ENCODE assay signal across 8 cellular contexts in the genomic region with DNA sequence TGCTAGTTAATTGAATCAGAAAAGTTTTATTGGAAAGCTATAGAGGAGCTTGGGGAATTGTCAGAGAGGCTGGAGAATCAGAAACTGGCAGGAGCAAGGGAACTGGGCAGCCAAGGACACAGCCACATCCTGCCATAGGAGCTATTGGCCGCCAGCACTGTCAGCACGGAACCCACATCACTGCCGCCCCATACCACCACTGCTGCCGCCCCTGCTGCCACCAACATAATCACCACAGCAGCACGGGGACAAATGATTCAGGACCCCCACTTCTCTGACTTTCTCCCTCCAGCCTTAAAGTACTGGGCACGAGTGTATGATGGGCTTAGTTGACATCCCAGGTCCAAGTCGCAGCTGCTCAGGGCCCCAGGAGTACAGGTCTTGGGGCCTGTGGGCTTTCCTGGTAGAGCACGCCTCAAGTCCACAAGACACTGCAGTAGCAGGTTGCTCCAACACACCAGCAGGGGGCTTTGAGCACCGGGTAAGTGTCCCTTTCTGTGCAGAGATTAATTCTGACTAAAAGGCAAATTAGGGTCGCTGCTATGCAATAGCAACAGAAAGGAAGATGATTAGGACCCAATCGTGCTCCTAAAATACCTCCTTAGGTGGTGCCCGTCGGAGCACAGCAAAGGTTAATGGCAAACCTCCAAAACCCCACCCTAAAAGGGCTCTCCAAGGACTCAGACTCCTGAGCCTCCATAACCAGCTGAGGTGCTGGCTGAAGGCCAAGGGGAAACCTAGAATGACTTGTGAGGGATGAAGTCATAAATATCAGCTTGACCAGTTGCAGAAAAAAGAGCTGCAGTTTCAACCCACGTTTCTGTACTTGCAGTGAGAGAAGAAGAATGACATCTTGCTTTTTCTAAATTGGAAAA. TPM values are rescaled to one million over a fixed set of nuclear protein-coding genes. Genes with fewer than 3 reads are reported as not detected.
DNase-seq lines count a peak whose midpoint lies in the region; ATAC-seq and TF ChIP-seq lines count a peak whose summit lies in the region.

No MANE protein-coding gene starts in this region.

- ATAC-seq in GM21423 (IDR thresholded peaks at IDR 0.05; ENCODE audit: unreplicated experiment) (peak; percentile 79), HG03565 (IDR thresholded peaks at IDR 0.05; ENCODE audit: unreplicated experiment) (peak; percentile 84), Panc1 (peak; percentile 87), lung (ENCODE audit: insufficient read depth, low FRiP score) (peak; percentile 41)

- H3K36me3 ChIP-seq in Panc1 (ENCODE audit: control insufficient read depth, insufficient read depth, low read length): no peaks in the 10 kb centered on the region
- peaks cover 0 to 4% of the 10 kb centered on the region in 2 donors for H3K36me3 ChIP-seq in lung (ENCODE audit: control insufficient read depth in 2 of 2, insufficient read depth in 2 of 2, low read length in 2 of 2)
- H3K36me3 ChIP-seq in vagina: no peaks in the 10 kb centered on the region

- DNase-seq in NCI-H1417 (lab: John Stamatoyannopoulos, UW) (peak; percentile 27 to 82 (median 50)), NCI-H1417 treated with DMSO at 0.1 percent for 48 hours (lab: John Stamatoyannopoulos, UW) (no peak), Panc1 (ENCODE audit: low read depth, low spot score) (peak; percentile 13), lung (ENCODE audit: low spot score) (peak; percentile 57), vagina (ENCODE audit: extremely low spot score in 2 of 2) (peak; percentile 80 to 91)
- DNase-seq in central memory CD4-positive, alpha-beta T cell: peak; percentile 10

- CTCF ChIA-PET in Panc1 (lab: Charles Lee): no interaction called here

- no peaks in the 10 kb centered on the region for H3K9me3 ChIP-seq in Panc1 (ENCODE audit: control insufficient read depth, insufficient read depth, low read depth, low read length)
- H3K9me3 ChIP-seq in lung (ENCODE audit: control insufficient read depth in 2 of 2, insufficient read depth in 1 of 2, low read length in 1 of 2): no peaks in the 10 kb centered on the region
- no peaks in the 10 kb centered on the region for H3K9me3 ChIP-seq in vagina

- H3K27me3 ChIP-seq in Panc1 (ENCODE audit: control insufficient read depth, insufficient read depth, low read length): no peaks in the 10 kb centered on the region
- H3K27me3 ChIP-seq in lung (ENCODE audit: control insufficient read depth, insufficient read depth): peaks cover 2% of the 10 kb centered on the region
- H3K27me3 ChIP-seq in vagina: no peaks in the 10 kb centered on the region

- H3K27ac ChIP-seq in Panc1 (ENCODE audit: low read length) (no peak overlapping the region), lung (ENCODE audit: low read depth in 1 of 2, low read length in 1 of 2) (peak overlapping the region in 1 of 2 donors; percentile 38), vagina (no peak overlapping the region)

- WGBS in lung, 2 donors: 42 to 43% methylated on average over 13 to 14 of the region's 14 CpGs

- TF ChIP-seq POLR2A in vagina (IDR thresholded peaks at IDR 0.05): no peak

- intact Hi-C loops in Panc1 (cut with micrococcal nuclease; ENCODE audit: unreplicated experiment) (no loop called here), vagina (cut with DNase I) (no loop called here)

- no TSS peak for BruUV-seq in Panc1 (replicated peaks; lab: Mats Ljungman, UMichigan)

- H3K4me1 ChIP-seq in Panc1 (ENCODE audit: control insufficient read depth, insufficient read depth, low read length): no peaks in the 10 kb centered on the region
- H3K4me1 ChIP-seq in lung (ENCODE audit: control insufficient read depth in 2 of 2, insufficient read depth in 2 of 2, low read length in 2 of 2): no peaks in the 10 kb centered on the region
- H3K4me1 ChIP-seq in vagina: peaks cover 10% of the 10 kb centered on the region

- POLR2A ChIA-PET in Panc1 (lab: Charles Lee): no interaction called here

- TF ChIP-seq CTCF in Panc1 (IDR thresholded peaks at IDR 0.05): peak; percentile 66
- TF ChIP-seq CTCF in lung (IDR thresholded peaks at IDR 0.05; ENCODE audit: control extremely low read depth, extremely low read depth): no peak
- TF ChIP-seq CTCF in vagina (IDR thresholded peaks at IDR 0.05): peak in 1 of 3 experiments; percentile 34

- H3K4me3 ChIP-seq in Panc1 (ENCODE audit: low read depth in 2 of 2, low read length in 2 of 2): no peak overlapping the region
- H3K4me3 ChIP-seq in lung: no peak overlapping the region
- no peak overlapping the region for H3K4me3 ChIP-seq in vagina

- in situ Hi-C loops in Panc1 (cut with HindIII; ENCODE audit: low pct_unique_long_range_greater_than_20kb, low sequenced_read_pairs): no loop called here

RNA-seq across cellular contexts. Expression of gene PJA1, which starts 6.8 kb away (rescaled TPM):
- 11.8 TPM for total RNA-seq in Panc1 (2021; ENCODE audit: unreplicated experiment)
- polyA plus RNA-seq in Panc1 (2012; ENCODE audit: insufficient read length): 12.2 TPM
- total RNA-seq in lung: 10 to 100 TPM; 18.3 to 28.3 TPM
- polyA plus RNA-seq in lung: 10 to 100 TPM in 1 of 2 donors, 1 to 10 TPM in 1; 4.5 to 12.1 TPM
- 13.0 TPM for total RNA-seq in vagina
